8 cellular contexts compared by ENCODE assay signal in genomic region chr5:149938272-149938671, GRCh38. TPM values are rescaled to one million over a fixed set of nuclear protein-coding genes. Genes with fewer than 3 reads are reported as not detected.
DNase-seq lines count a peak whose midpoint lies in the region; ATAC-seq, FAIRE-seq and TF ChIP-seq lines count a peak whose summit lies in the region.

No MANE protein-coding gene starts in this region.

- no peak for TF ChIP-seq POLR2A in H54 (IDR thresholded peaks at IDR 0.05; ENCODE audit: low read depth, low read length)

- no peak overlapping the region for H2AFZ ChIP-seq in fibroblast of lung (ENCODE audit: low read length)

- H3K27ac ChIP-seq in RWPE2 (ENCODE audit: poor library complexity, severe bottlenecking): peak overlapping the region; percentile 99
- H3K27ac ChIP-seq in fibroblast of lung (ENCODE audit: insufficient read depth, low read length): no peak overlapping the region
- H3K27ac ChIP-seq in psoas muscle: no peak overlapping the region

- no peaks in the 10 kb centered on the region for H3K79me2 ChIP-seq in fibroblast of lung (ENCODE audit: control insufficient read depth, insufficient read depth, low read length)

- no peaks in the 10 kb centered on the region for H4K20me1 ChIP-seq in fibroblast of lung (ENCODE audit: control insufficient read depth, extremely low read depth, insufficient read depth, low read length)

- H3K4me3 ChIP-seq in RWPE2 (ENCODE audit: severe bottlenecking) (no peak overlapping the region), fibroblast of lung (replicated peaks in 1 of 4; ENCODE audit: control extremely low read depth in 1 of 4, insufficient read depth in 1 of 4, low read depth in 3 of 4, low read length in 4 of 4) (no peak overlapping the region), psoas muscle (no peak overlapping the region)

- H3K9me3 ChIP-seq in RWPE2 (ENCODE audit: severe bottlenecking) (no peaks in the 10 kb centered on the region), fibroblast of lung (ENCODE audit: control insufficient read depth, insufficient read depth, low read depth, low read length) (no peaks in the 10 kb centered on the region), psoas muscle (no peaks in the 10 kb centered on the region)

- no peak overlapping the region for H3K4me2 ChIP-seq in fibroblast of lung (ENCODE audit: extremely low read depth, insufficient read depth, low read length)

- H3K36me3 ChIP-seq in RWPE2 (ENCODE audit: low read depth) (no peaks in the 10 kb centered on the region), fibroblast of lung (ENCODE audit: control insufficient read depth, insufficient read depth, low read length) (no peaks in the 10 kb centered on the region), psoas muscle (ENCODE audit: insufficient read depth in 1 of 2, low read depth in 1 of 2) (no peaks in the 10 kb centered on the region)

- H3K4me1 ChIP-seq in RWPE2 (ENCODE audit: insufficient read depth, poor library complexity, severe bottlenecking) (peaks cover 67% of the 10 kb centered on the region), fibroblast of lung (ENCODE audit: control insufficient read depth, extremely low read depth, insufficient read depth, low read length) (peaks cover 20% of the 10 kb centered on the region), psoas muscle (peaks cover 5% of the 10 kb centered on the region)

- no peak overlapping the region for H3K9ac ChIP-seq in fibroblast of lung (ENCODE audit: insufficient read depth, low read length)

- no peak for DNase-seq in H54 (ENCODE audit: insufficient read length, low spot score)
- DNase-seq in RWPE2 (ENCODE audit: low spot score): peak; percentile 96
- peak; percentile 33 to 76 for DNase-seq in fibroblast of lung (ENCODE audit: low read depth in 2 of 2)
- DNase-seq in psoas muscle: peak; percentile 69 to 74
- DNase-seq in inferior parietal cortex (ENCODE audit: extremely low spot score): no peak
- no peak for DNase-seq in GM13977 (ENCODE audit: low spot score)

- in situ Hi-C loops in GM13977 (cut with MboI; ENCODE audit: low pct_unique_long_range_greater_than_20kb, low sequenced_read_pairs, unreplicated experiment): no loop called here

- FAIRE-seq in H54 (lab: Jason Lieb, UNC): peak; percentile 15

- peak; percentile 54 for ATAC-seq in RWPE2 (ENCODE audit: low read depth)
- peak; percentile 77 to 85 (median 80) for ATAC-seq in psoas muscle
- ATAC-seq in HG02885 (IDR thresholded peaks at IDR 0.05; ENCODE audit: poor library complexity, unreplicated experiment): no peak
- ATAC-seq in GM19467 (IDR thresholded peaks at IDR 0.05; ENCODE audit: unreplicated experiment): no peak

- no peaks in the 10 kb centered on the region for H3K27me3 ChIP-seq in RWPE2 (ENCODE audit: insufficient read depth, poor library complexity, severe bottlenecking)
- H3K27me3 ChIP-seq in fibroblast of lung (ENCODE audit: control insufficient read depth, insufficient read depth, low read length): peaks cover 2% of the 10 kb centered on the region
- no peaks in the 10 kb centered on the region for H3K27me3 ChIP-seq in psoas muscle (ENCODE audit: insufficient read depth in 3 of 3, low read length in 2 of 3)

- intact Hi-C loops in psoas muscle (cut with DNase I): no loop called here

- TF ChIP-seq CTCF in RWPE2 (IDR thresholded peaks at IDR 0.05; ENCODE audit: poor library complexity, severe bottlenecking) (no peak), fibroblast of lung (conservative IDR thresholded peaks at IDR 0.05 in 1 of 2, IDR thresholded peaks at IDR 0.05 in 1 of 2; ENCODE audit: low read depth in 1 of 2, low read length in 2 of 2) (no peak), psoas muscle (IDR thresholded peaks at IDR 0.05) (no peak), GM13977 (IDR thresholded peaks at IDR 0.05; ENCODE audit: extremely low read depth, insufficient read depth, missing control alignments) (no peak)

- 15 to 30% (median 21%) methylated on average over 2 of the region's 2 CpGs for WGBS in psoas muscle, 3 donors

RNA-seq across cellular contexts. Expression of gene PDE6A, which starts 6.3 kb away (rescaled TPM):
- total RNA-seq in fibroblast of lung (under 0.01 TPM in 2 replicates), psoas muscle (under 1 TPM; 0.04 to 0.26 (median 0.08) TPM)
- polyA plus RNA-seq in fibroblast of lung (0.02 TPM in 1 of 2 replicates, not detected in the other), psoas muscle (under 1 TPM; 0.09 to 0.15 (median 0.10) TPM)
- not detected in 2 replicates for polyA plus RNA-seq in fibroblast of lung (2012)
- not detected in 2 replicates for polyA minus RNA-seq in fibroblast of lung (ENCODE audit: low replicate concordance)

RNA-seq across cellular contexts. Expression of gene SLC26A2, which starts 22.3 kb away (rescaled TPM):
- total RNA-seq in fibroblast of lung: 11.6 and 15.7 TPM in 2 replicates
- 7.7 and 10.3 TPM in 2 replicates for polyA plus RNA-seq in fibroblast of lung
- 4.8 and 6.7 TPM in 2 replicates for polyA plus RNA-seq in fibroblast of lung (2012)
- 9.2 and 17.6 TPM in 2 replicates for polyA minus RNA-seq in fibroblast of lung (ENCODE audit: low replicate concordance)
- 10 to 100 TPM in 1 of 4 donors, 1 to 10 TPM in 3; 4.1 to 20.1 (median 6.4) TPM for total RNA-seq in psoas muscle
- polyA plus RNA-seq in psoas muscle: 10 to 100 TPM in 1 of 3 donors, 1 to 10 TPM in 2; 4.0 to 14.3 (median 8.0) TPM

Comparison
In these comparisons a context has a peak if more than half of its experiments do, and no peak if none do; other contexts are left out.
1. DNase-seq: peak in RWPE2 (single experiment), fibroblast of lung (2 of 2) and psoas muscle (2 of 2); none in H54 (single experiment), inferior parietal cortex (single experiment) and GM13977 (single experiment).
2. ATAC-seq: peak in RWPE2 (single experiment) and psoas muscle (4 of 4); none in HG02885 (single experiment) and GM19467 (single experiment).